Comparison of ENCODE assay signal across 8 cellular contexts in genomic region chr17:59365383-59365981, GRCh38. TPM values are rescaled to one million over a fixed set of nuclear protein-coding genes. Genes with fewer than 3 reads are reported as not detected.
A peak's percentile ranks its signal among the peaks of the same experiment; 100 is the strongest.
DNase-seq lines count a peak whose midpoint lies in the region; ATAC-seq, FAIRE-seq and TF ChIP-seq lines count a peak whose summit lies in the region.

No MANE protein-coding gene starts in this region.

- TF ChIP-seq EP300 in transverse colon (IDR thresholded peaks at IDR 0.05; ENCODE audit: low read depth), result no peak

- H3K4me1 ChIP-seq in lung (ENCODE audit: control insufficient read depth in 2 of 2, insufficient read depth in 2 of 2, low read length in 2 of 2) (peaks cover 31 to 66% of the 10 kb centered on the region in 2 donors), transverse colon (peaks cover 67 to 100% (median 73%) of the 10 kb centered on the region in 4 donors)

- ATAC-seq in lung (ENCODE audit: insufficient read depth, low FRiP score) (no peak), HG02798 (IDR thresholded peaks at IDR 0.05; ENCODE audit: poor library complexity, unreplicated experiment) (no peak)

- H3K27ac ChIP-seq in angular gyrus (ENCODE audit: low read depth, low read length), result peak overlapping the region; percentile 94
- peak overlapping the region; percentile 83 to 93 for H3K27ac ChIP-seq in lung (ENCODE audit: low read depth in 1 of 2, low read length in 1 of 2)
- H3K27ac ChIP-seq in transverse colon, result peak overlapping the region; percentile 83 to 93 (median 88)

- TF ChIP-seq CTCF in lung (IDR thresholded peaks at IDR 0.05; ENCODE audit: control extremely low read depth, extremely low read depth) (no peak), transverse colon (IDR thresholded peaks at IDR 0.05) (no peak)

- FAIRE-seq in GM19239 (lab: Jason Lieb, UNC), result no peak

- H3K4me3 ChIP-seq in lung (no peak overlapping the region), transverse colon (peak overlapping the region in 1 of 4 donors; percentile 10)

- H3K27me3 ChIP-seq in lung (ENCODE audit: control insufficient read depth, insufficient read depth) (no peaks in the 10 kb centered on the region), transverse colon (no peaks in the 10 kb centered on the region)

- in situ Hi-C loops in transverse colon (cut with MboI; ENCODE audit: low pct_ligation_motif_present in 1 of 4, low pct_unique_long_range_greater_than_20kb in 1 of 4, low sequenced_read_pairs in 3 of 4), result no loop called here

- no peak for TF ChIP-seq POLR2A in transverse colon (IDR thresholded peaks at IDR 0.05)

- H3K36me3 ChIP-seq in lung (ENCODE audit: control insufficient read depth in 2 of 2, insufficient read depth in 2 of 2, low read length in 2 of 2) (no peaks in the 10 kb centered on the region), transverse colon (no peaks in the 10 kb centered on the region)

- no peaks in the 10 kb centered on the region for H3K9me3 ChIP-seq in lung (ENCODE audit: control insufficient read depth in 2 of 2, insufficient read depth in 1 of 2, low read length in 1 of 2)
- no peaks in the 10 kb centered on the region for H3K9me3 ChIP-seq in transverse colon

- intact Hi-C loops in transverse colon (cut with DNase I; ENCODE audit: low total_unique reads), result no loop called here

- peak; percentile 76 for DNase-seq in CMK (ENCODE audit: low read depth)
- peak; percentile 40 for DNase-seq in NCI-H2171 (lab: John Stamatoyannopoulos, UW)
- no peak for DNase-seq in lung (ENCODE audit: low spot score)
- no peak for DNase-seq in transverse colon
- DNase-seq in GM19239 (ENCODE audit: insufficient read length, low spot score), result no peak
- DNase-seq in foreskin melanocyte, result no peak

- 17 to 20% methylated on average over 4 of the region's 4 CpGs for whole genome bisulfite sequencing in lung, 2 donors
- WGBS in transverse colon (ENCODE audit: low coverage in 1 of 2), 2 donors, result 24 to 27% methylated on average over 2 to 4 of the region's 4 CpGs

RNA-seq across cellular contexts. Expression of gene YPEL2, which starts 34.0 kb away (rescaled TPM):
- total RNA-seq in lung (10 to 100 TPM; 14.3 to 47.0 TPM), transverse colon (10 to 100 TPM; 24.7 to 45.0 (median 32.8) TPM)
- polyA plus RNA-seq in lung, result 1 to 10 TPM; 7.8 to 8.5 TPM

Comparison
In these comparisons a context has a peak if more than half of its experiments do, and no peak if none do; other contexts are left out.
1. DNase-seq: peak in CMK (single experiment) and NCI-H2171 (single experiment); none in lung (single experiment), transverse colon (single experiment), GM19239 (single experiment) and foreskin melanocyte (single experiment).
2. Peak in every context shown above with its lines, with median percentiles within 50 percentile points of each other: H3K27ac ChIP-seq.